ENCODE assay signal across 31 cellular contexts in the genomic region with DNA sequence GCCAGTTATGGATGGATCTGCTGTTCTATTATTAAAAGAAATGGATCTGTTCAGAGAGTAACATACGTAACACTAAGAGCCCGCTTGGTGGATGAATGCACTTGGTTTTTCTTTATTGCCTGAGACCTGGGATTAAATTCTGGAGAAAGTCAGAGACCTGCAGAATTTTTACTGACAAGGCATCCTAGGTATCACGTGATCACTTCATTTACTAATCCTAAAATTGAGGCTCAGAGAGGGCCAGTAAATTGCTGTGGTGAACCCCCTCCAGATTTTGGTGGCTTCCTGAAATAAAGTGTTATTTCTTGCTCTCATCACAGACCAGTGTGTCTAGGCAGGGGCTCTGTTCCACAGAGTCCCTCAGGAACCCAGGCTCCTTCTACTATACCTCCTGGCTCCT.
DNase-seq lines count a peak whose midpoint lies in the region; ATAC-seq, FAIRE-seq and TF ChIP-seq lines count a peak whose summit lies in the region.
"Had no signal": no experiment of that assay in that cellular context is flagged by ENCODE, and none has a peak within 500 bp of the region (broad histone marks: within the 10 kb centered on the region; RNA-seq: fewer than 3 reads in every experiment).

No MANE protein-coding gene starts in this region.

- H3K9ac ChIP-seq in HepG2 (ENCODE audit: insufficient read depth, low read depth, low read length) (no peak overlapping the region), K562 (ENCODE audit: insufficient read depth in 1 of 2, low read depth in 2 of 2, low read length in 2 of 2) (no peak overlapping the region)
- H3K9ac ChIP-seq: BLaER1; BLaER1 treated with 17β-estradiol and CSF1 and Interleukin-3, amounts not matched to agents 10 nM and 100 nM had no signal

- H3K4me2 ChIP-seq in HepG2 (ENCODE audit: low read depth, low read length) = no peak overlapping the region
- no peak overlapping the region for H3K4me2 ChIP-seq in K562 (ENCODE audit: insufficient read depth, low read length)
- H3K4me2 ChIP-seq: A549, BLaER1 had no signal

- H3K27me3 ChIP-seq in HepG2 (ENCODE audit: control insufficient read depth in 1 of 2, insufficient read depth in 2 of 2, low read length in 2 of 2) (peaks cover 0 to 4% of the 10 kb centered on the region in 2 experiments; a peak in 1 of 5 replicates), right lobe of liver (no peaks in the 10 kb centered on the region), K562 (ENCODE audit: control insufficient read depth in 2 of 2, insufficient read depth in 2 of 2, low read length in 2 of 2) (no peaks in the 10 kb centered on the region)
- H3K27me3 ChIP-seq: BE2C; BLaER1; BLaER1 treated with 17β-estradiol and CSF1 and Interleukin-3, amounts not matched to agents 10 nM and 100 nM had no signal

- no peaks in the 10 kb centered on the region for H3K9me1 ChIP-seq in K562 (ENCODE audit: control insufficient read depth, insufficient read depth, low read length)

- no peaks in the 10 kb centered on the region for H3K4me1 ChIP-seq in HepG2 (ENCODE audit: insufficient read depth, low read length)
- H3K4me1 ChIP-seq in right lobe of liver = no peaks in the 10 kb centered on the region
- no peaks in the 10 kb centered on the region for H3K4me1 ChIP-seq in K562 (replicated peaks in 1 of 2; ENCODE audit: control insufficient read depth in 2 of 2, insufficient read depth in 2 of 2, low read length in 2 of 2)
- H3K4me1 ChIP-seq: A549, BE2C, Caco-2 had no signal

- in situ Hi-C loops in HepG2 (cut with HindIII; ENCODE audit: extremely low pct_ligation_motif_present, low pct_unique_long_range_greater_than_20kb) = loop anchor here (5.0 kb wide), 1 partner anchor 186 kb away; a partner anchor contains a TSS
- in situ Hi-C loops in K562 (cut with MboI) = no loop called here

- 42% methylated on average over 3 of the region's 3 CpGs for WGBS in HepG2 (ENCODE audit: low lambda C conversion rate)
- WGBS in right lobe of liver (ENCODE audit: insufficient coverage, low coverage, low lambda C conversion rate, missing lambda C conversion rate) = 27% methylated on average over 1 of the region's 3 CpGs
- 0% methylated on average over 3 of the region's 3 CpGs for WGBS in K562 (ENCODE audit: insufficient coverage, low coverage, missing lambda C conversion rate)

- BruUV-seq in HepG2 (replicated peaks; lab: Mats Ljungman, UMichigan) (no TSS peak), K562 (replicated peaks; lab: Mats Ljungman, UMichigan) (no TSS peak)

- H3K27ac ChIP-seq in HepG2 (ENCODE audit: extremely low read length, insufficient read depth, low read length) = no peak overlapping the region
- H3K27ac ChIP-seq in right lobe of liver = no peak overlapping the region
- no peak overlapping the region for H3K27ac ChIP-seq in K562 (ENCODE audit: extremely low read depth, low read depth, low read length)
- H3K27ac ChIP-seq: 22Rv1; A549; BLaER1; BLaER1 treated with 17β-estradiol and CSF1 and Interleukin-3, amounts not matched to agents 10 nM and 100 nM; C4-2B had no signal

- TF ChIP-seq EP300 in HepG2 (IDR thresholded peaks at IDR 0.05; ENCODE audit: low read depth in 2 of 2, low read length in 2 of 2) (no peak), HepG2 (CRISPR knock-in tag; IDR thresholded peaks at IDR 0.05; ENCODE audit: borderline replicate concordance) (no peak), K562 (IDR thresholded peaks at IDR 0.05; ENCODE audit: low read length) (no peak)

- intact Hi-C loops in HepG2 (cut with micrococcal nuclease; ENCODE audit: unreplicated experiment) = no loop called here
- intact Hi-C loops in right lobe of liver (cut with DNase I) = loop anchor here in 1 of 2 donors (10.0 kb wide), 1 partner anchor 173 kb away; no protein-coding TSS in a partner anchor
- intact Hi-C loops in K562 (cut with micrococcal nuclease) = no loop called here

- DNase-seq in HepG2 (ENCODE audit: low spot score) (no peak), right lobe of liver (no peak), K562 (ENCODE audit: extremely low read depth in 1 of 4, low spot score in 3 of 4) (no peak)
- DNase-seq: 8988T; ACHN; AML-193; BE2C; C1 segment of cervical spinal cord; Caco-2; Calu3; CD4-positive, alpha-beta memory T cell; CD4-positive, alpha-beta T cell; CD4-positive, CD25-positive, alpha-beta regulatory T cell; CD8-positive, alpha-beta memory T cell; CD8-positive, alpha-beta T cell; COR-L47; DMS 273 treated with DMSO at 0.1 percent for 48 hours; DMS153; DMS53; DMS79; DMS79 treated with DMSO at 0.1 percent for 48 hours; DND-41; EL had no signal

- no peak overlapping the region for H3K4me3 ChIP-seq in HepG2 (replicated peaks in 1 of 3; ENCODE audit: insufficient read depth in 1 of 3, low read depth in 2 of 3, low read length in 3 of 3)
- H3K4me3 ChIP-seq in right lobe of liver = no peak overlapping the region
- no peak overlapping the region for H3K4me3 ChIP-seq in K562
- H3K4me3 ChIP-seq: A549; BLaER1; BLaER1 treated with 17β-estradiol and CSF1 and Interleukin-3, amounts not matched to agents 10 nM and 100 nM had no signal

- no peak for TF ChIP-seq POLR2A in HepG2 (IDR thresholded peaks at IDR 0.05; ENCODE audit: insufficient read depth in 1 of 2, low read depth in 2 of 2, low read length in 2 of 2)
- TF ChIP-seq POLR2A in right lobe of liver (IDR thresholded peaks at IDR 0.05) = no peak
- TF ChIP-seq POLR2A in K562 (conservative IDR thresholded peaks at IDR 0.05) = no peak
- TF ChIP-seq POLR2A in GM18505 (IDR thresholded peaks at IDR 0.05; ENCODE audit: borderline replicate concordance, extremely low read depth, insufficient read depth, insufficient read length) = no peak

- no peak overlapping the region for H2AFZ ChIP-seq in HepG2 (ENCODE audit: low read length)
- no peak overlapping the region for H2AFZ ChIP-seq in K562 (ENCODE audit: low read depth, low read length)

- H3K36me3 ChIP-seq in HepG2 (replicated peaks in 1 of 2; ENCODE audit: control insufficient read depth in 1 of 2, insufficient read depth in 2 of 2, low read length in 2 of 2) = no peaks in the 10 kb centered on the region
- H3K36me3 ChIP-seq in right lobe of liver = no peaks in the 10 kb centered on the region
- H3K36me3 ChIP-seq in K562 (ENCODE audit: control insufficient read depth, insufficient read depth, low read length) = no peaks in the 10 kb centered on the region
- H3K36me3 ChIP-seq: BE2C; BLaER1; BLaER1 treated with 17β-estradiol and CSF1 and Interleukin-3, amounts not matched to agents 10 nM and 100 nM had no signal

- no peak for TF ChIP-seq CTCF in HepG2 (CRISPR knock-in tag; IDR thresholded peaks at IDR 0.05)
- no peak for TF ChIP-seq CTCF in right lobe of liver (IDR thresholded peaks at IDR 0.05)
- TF ChIP-seq CTCF in K562 (IDR thresholded peaks at IDR 0.05 in 2 of 3, conservative IDR thresholded peaks at IDR 0.05 in 1 of 3; ENCODE audit: insufficient read depth in 2 of 3, low read depth in 1 of 3, low read length in 3 of 3) = no peak

- H4K20me1 ChIP-seq in HepG2 (ENCODE audit: insufficient read depth, low read length) (no peaks in the 10 kb centered on the region), K562 (replicated peaks; ENCODE audit: control insufficient read depth, insufficient read depth, low read length) (no peaks in the 10 kb centered on the region)
- H4K20me1 ChIP-seq: BLaER1; BLaER1 treated with 17β-estradiol and CSF1 and Interleukin-3, amounts not matched to agents 10 nM and 100 nM had no signal

- CTCF ChIA-PET in HepG2 (lab: Yijun Ruan, JAX; ENCODE audit: low intra/inter-chr PET ratio, low total read pairs) (no interaction called here), K562 (lab: Yijun Ruan, JAX; ENCODE audit: low intra/inter-chr PET ratio) (no interaction called here)

- TF ChIP-seq RAD21 in HepG2 (CRISPR knock-in tag; IDR thresholded peaks at IDR 0.05) = no peak
- TF ChIP-seq RAD21 in K562 (CRISPR knock-in tag; conservative IDR thresholded peaks at IDR 0.05 in 1 of 2, IDR thresholded peaks at IDR 0.05 in 1 of 2) = no peak

- POLR2A ChIA-PET in HepG2 (lab: Yijun Ruan, JAX) = no interaction called here
- POLR2A ChIA-PET in K562 (lab: Yijun Ruan, JAX) = no interaction called here

- H3K9me3 ChIP-seq in HepG2 (ENCODE audit: low read length) = no peaks in the 10 kb centered on the region
- no peaks in the 10 kb centered on the region for H3K9me3 ChIP-seq in right lobe of liver
- H3K9me3 ChIP-seq in K562 (replicated peaks; ENCODE audit: control insufficient read depth, insufficient read depth, low read depth, low read length) = no peaks in the 10 kb centered on the region
- H3K9me3 ChIP-seq: A549; BE2C; BLaER1; BLaER1 treated with 17β-estradiol and CSF1 and Interleukin-3, amounts not matched to agents 10 nM and 100 nM; Caco-2 had no signal

- H3K79me2 ChIP-seq in HepG2 (ENCODE audit: insufficient read depth, low read length) (no peaks in the 10 kb centered on the region), K562 (ENCODE audit: control insufficient read depth, insufficient read depth, low read length) (no peaks in the 10 kb centered on the region)

- ATAC-seq in HepG2 (no peak), right lobe of liver (no peak), K562 (no peak), GM18505 (IDR thresholded peaks at IDR 0.05; ENCODE audit: unreplicated experiment) (no peak)
- ATAC-seq: A549; CD8-positive, alpha-beta T cell had no signal

- FAIRE-seq in HepG2 (lab: Jason Lieb, UNC) (no peak), K562 (lab: Jason Lieb, UNC) (no peak)
- FAIRE-seq: A204.1, A549, D721Med had no signal

TF ChIP-seq in HepG2, 621 proteins besides CTCF, POLR2A, EP300 and RAD21 (continues in another document):
- TF ChIP-seq MAFF (IDR thresholded peaks at IDR 0.05; ENCODE audit: low read depth, low read length) (no peak), RAD51 (IDR thresholded peaks at IDR 0.05; ENCODE audit: borderline replicate concordance) (peak; percentile 74; the same call in 1 of the 2 replicates), ZNF33B (CRISPR knock-in tag; IDR thresholded peaks at IDR 0.05) (no peak)

TF ChIP-seq in K562, 482 proteins besides CTCF, POLR2A, EP300 and RAD21:
- no peak for TF ChIP-seq PHF21A (IDR thresholded peaks at IDR 0.05; ENCODE audit: borderline replicate concordance, low read depth)
- TF ChIP-seq, protein P1, sequence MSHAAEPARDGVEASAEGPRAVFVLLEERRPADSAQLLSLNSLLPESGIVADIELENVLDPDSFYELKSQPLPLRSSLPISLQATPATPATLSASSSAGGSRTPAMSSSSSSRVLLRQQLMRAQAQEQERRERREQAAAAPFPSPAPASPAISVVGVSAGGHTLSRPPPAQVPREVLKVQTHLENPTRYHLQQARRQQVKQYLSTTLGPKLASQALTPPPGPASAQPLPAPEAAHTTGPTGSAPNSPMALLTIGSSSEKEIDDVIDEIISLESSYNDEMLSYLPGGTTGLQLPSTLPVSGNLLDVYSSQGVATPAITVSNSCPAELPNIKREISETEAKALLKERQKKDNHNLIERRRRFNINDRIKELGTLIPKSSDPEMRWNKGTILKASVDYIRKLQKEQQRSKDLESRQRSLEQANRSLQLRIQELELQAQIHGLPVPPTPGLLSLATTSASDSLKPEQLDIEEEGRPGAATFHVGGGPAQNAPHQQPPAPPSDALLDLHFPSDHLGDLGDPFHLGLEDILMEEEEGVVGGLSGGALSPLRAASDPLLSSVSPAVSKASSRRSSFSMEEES (CRISPR knock-in tag; IDR thresholded peaks at IDR 0.05) = peak; percentile 65
